ENCODE assay signal across 8 cellular contexts in the genomic region with DNA sequence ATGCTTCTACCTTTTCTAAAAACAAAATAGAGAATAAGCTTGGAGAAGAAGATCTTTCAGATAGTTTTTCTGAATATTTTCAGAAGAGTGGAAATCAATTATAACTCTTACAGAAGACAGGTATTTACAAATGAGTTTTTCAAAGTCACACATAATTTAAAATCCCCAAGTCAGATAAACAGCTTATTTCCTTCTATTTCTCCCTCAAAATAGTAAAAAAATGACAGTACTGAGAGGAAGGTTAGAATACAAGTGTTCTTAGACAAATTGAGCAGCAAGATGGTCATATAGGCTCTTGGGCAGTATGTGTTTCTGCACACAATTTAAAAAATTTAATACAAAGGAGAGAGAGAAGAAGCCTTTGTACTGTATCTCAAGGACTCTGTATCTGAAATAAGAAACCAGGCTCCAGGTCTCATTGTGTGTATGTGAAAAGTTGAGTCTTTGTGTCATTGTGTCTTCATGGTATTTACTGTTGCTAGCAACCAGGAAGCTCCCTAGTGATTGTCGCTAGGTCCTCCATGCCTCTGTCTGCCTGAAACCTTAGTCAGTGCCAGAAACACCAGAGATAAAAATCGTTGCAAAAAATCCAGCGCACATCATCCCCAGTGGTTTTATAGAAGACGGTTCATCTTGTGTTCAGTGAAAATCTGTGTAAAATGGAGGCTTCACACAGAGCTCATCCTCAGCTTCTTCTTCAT. TPM values are rescaled to one million over a fixed set of nuclear protein-coding genes. Genes with fewer than 3 reads are reported as not detected.
DNase-seq lines count a peak whose midpoint lies in the region; ATAC-seq and TF ChIP-seq lines count a peak whose summit lies in the region.

No MANE protein-coding gene starts in this region.

- no peak overlapping the region for H2AFZ ChIP-seq in neuron (ENCODE audit: low read depth, low read length)

- H3K27me3 ChIP-seq in AG04450 (ENCODE audit: control insufficient read depth, insufficient read depth, low read length) (no peaks in the 10 kb centered on the region), neuron (ENCODE audit: insufficient read depth, low read length) (no peaks in the 10 kb centered on the region)

- H3K9me3 ChIP-seq in AG04450 (ENCODE audit: control insufficient read depth, insufficient read depth, low read length) (no peaks in the 10 kb centered on the region), neuron (ENCODE audit: low read length) (no peaks in the 10 kb centered on the region)

- POLR2A ChIA-PET in AG04450 (lab: Yijun Ruan, JAX), result interaction anchor here (0.6 to 1.3 kb wide), 2 partner anchors 13 to 42 kb away, joined by 3 to 9 read pairs; partner anchors contain the start of gene TUBA1A

- ATAC-seq in GM18505 (IDR thresholded peaks at IDR 0.05; ENCODE audit: unreplicated experiment), result no peak

- H3K4me3 ChIP-seq in AG04450 (ENCODE audit: low read depth, low read length) (no peak overlapping the region), neuron (ENCODE audit: low read length) (peak overlapping the region; percentile 37)

- peak overlapping the region; percentile 69 for H3K27ac ChIP-seq in AG04450 (ENCODE audit: low read depth, low read length)

- TF ChIP-seq POLR2A in erythroblast (IDR thresholded peaks at IDR 0.05; ENCODE audit: low read length) (peak; percentile 22), GM18505 (IDR thresholded peaks at IDR 0.05; ENCODE audit: borderline replicate concordance, extremely low read depth, insufficient read depth, insufficient read length) (no peak)

- peaks cover 64% of the 10 kb centered on the region for H3K4me1 ChIP-seq in neuron (ENCODE audit: insufficient read depth, low read length)

- DNase-seq in AG04450 (ENCODE audit: low read depth, low spot score) (no peak), HT-29 (ENCODE audit: low spot score) (peak; percentile 61), RPMI8226 (peak; percentile 7), erythroblast (lab: John Stamatoyannopoulos, UW) (peak; percentile 20 to 24), GOT3 (lab: John Stamatoyannopoulos, UW) (no peak)
- no peak for DNase-seq in stimulated activated CD4-positive, alpha-beta T cell treated with anti-CD3 and anti-CD28 coated beads, Interleukin-4, amount 100 ng/mL, for 1 hour

- CTCF ChIA-PET in AG04450 (lab: Charles Lee), result interaction anchor here (1.3 to 2.7 kb wide), 2 partner anchors 31 to 113 kb away, joined by 4 to 11 read pairs; no protein-coding TSS in a partner anchor

- no peaks in the 10 kb centered on the region for H3K36me3 ChIP-seq in neuron (ENCODE audit: insufficient read depth, low read length)

- TF ChIP-seq CTCF in AG04450 (IDR thresholded peaks at IDR 0.05; ENCODE audit: low read depth, low read length), result no peak

RNA-seq across cellular contexts. Expression of gene TUBA1A, which starts 12.9 kb away (rescaled TPM):
- polyA plus RNA-seq in AG04450 (2011; rRNA removed), result 1,918 and 2,457 TPM in 2 replicates
- polyA minus RNA-seq in AG04450 (2011; rRNA and poly(A)+ RNA removed), result 1,554 and 1,978 TPM in 2 replicates
- 6.1 and 7.3 TPM in 2 replicates for total RNA-seq in HT-29 (2014; rRNA removed; shearing (Covaris generic))

Comparison
In these comparisons a context has a peak if more than half of its experiments do, and no peak if none do; other contexts are left out.
1. DNase-seq: peak in HT-29 (single experiment), RPMI8226 (single experiment) and erythroblast (2 of 2); none in AG04450 (single experiment), stimulated activated CD4-positive, alpha-beta T cell treated with anti-CD3 and anti-CD28 coated beads, Interleukin-4, amount 100 ng/mL, for 1 hour (single experiment) and GOT3 (single experiment).